ENCODE assay signal across 28 cellular contexts in the genomic region with DNA sequence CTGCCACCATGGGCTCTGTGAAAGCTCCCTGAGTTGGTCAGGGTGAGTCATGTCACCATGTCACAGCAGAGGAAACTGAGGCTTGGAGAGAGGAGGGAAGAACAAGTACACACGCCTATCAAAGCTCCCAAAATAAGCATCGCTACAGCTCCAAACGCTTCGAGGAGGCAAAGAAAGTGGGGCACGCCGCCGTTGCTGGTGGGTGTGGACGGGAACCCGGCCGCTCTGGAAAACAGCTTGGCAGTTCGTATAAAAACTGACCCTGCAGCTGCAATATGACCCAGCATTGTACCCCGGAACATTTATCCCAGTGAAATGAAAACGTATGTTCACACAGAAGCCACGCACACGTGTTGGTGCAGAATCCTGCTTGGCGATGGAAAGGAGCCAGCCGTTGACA.
"Had no signal": no experiment of that assay in that cellular context is flagged by ENCODE, and none has a peak within 500 bp of the region (broad histone marks: within the 10 kb centered on the region; RNA-seq: fewer than 3 reads in every experiment).

No MANE protein-coding gene starts in this region.

- H3K79me2 ChIP-seq: hepatocyte had no signal

- H3K27me3 ChIP-seq: colonic mucosa had no signal

- H3K9me3 Mint-ChIP-seq: dendritic cell treated with granulocyte-macrophage colony-stimulating factor and Interleukin-4, amounts not matched to agents 40 ng/mL and 50 ng/mL, for 4 days; effector memory CD8-positive, alpha-beta T cell; endodermal cell; immature natural killer cell; mesothelial cell of epicardium; naive B cell had no signal

- FAIRE-seq: endometrium had no signal

- H3K4me1 Mint-ChIP-seq: endodermal cell, immature natural killer cell, mesothelial cell of epicardium, naive B cell had no signal

- H3K4me3 Mint-ChIP-seq: dendritic cell treated with granulocyte-macrophage colony-stimulating factor and Interleukin-4, amounts not matched to agents 40 ng/mL and 50 ng/mL, for 4 days; effector memory CD8-positive, alpha-beta T cell; endodermal cell; immature natural killer cell; mesothelial cell of epicardium; naive B cell had no signal

- H3K36me3 ChIP-seq: colonic mucosa, esophagus squamous epithelium, gastrocnemius medialis, left lung, lower lobe of right lung had no signal

- H3K9me3 ChIP-seq: colonic mucosa, esophagus squamous epithelium, gastrocnemius medialis, left lung, lower lobe of right lung, mucosa of descending colon had no signal

- H3K27ac Mint-ChIP-seq: dendritic cell treated with granulocyte-macrophage colony-stimulating factor and Interleukin-4, amounts not matched to agents 40 ng/mL and 50 ng/mL, for 4 days; effector memory CD8-positive, alpha-beta T cell; endodermal cell; immature natural killer cell; mesothelial cell of epicardium; naive B cell had no signal

- H3K4me3 ChIP-seq: colonic mucosa, esophagus squamous epithelium, gastrocnemius medialis, hepatocyte, left lung, lower lobe of right lung, mucosa of descending colon had no signal

- H2AFZ ChIP-seq: hepatocyte had no signal

- H3K27me3 Mint-ChIP-seq: dendritic cell treated with granulocyte-macrophage colony-stimulating factor and Interleukin-4, amounts not matched to agents 40 ng/mL and 50 ng/mL, for 4 days had no signal

- DNase-seq: colonic mucosa; cortex of kidney; effector CD8-positive, alpha-beta T cell; effector memory CD8-positive, alpha-beta T cell; endodermal cell; erythroblast; esophagus squamous epithelium; foreskin fibroblast; foreskin melanocyte; gastrocnemius medialis; glutamatergic neuron; head of caudate nucleus; hypothalamus; immature natural killer cell; islet precursor cell; left cardiac atrium; left ventricle myocardium superior; lower lobe of right lung; mesenchymal stem cell; mucosa of descending colon; naive B cell had no signal

- ATAC-seq: effector memory CD8-positive, alpha-beta T cell; esophagus mucosa; gastrocnemius medialis; left cardiac atrium; left lung; left ventricle myocardium superior; lower lobe of right lung; mucosa of descending colon had no signal

- H3K36me3 Mint-ChIP-seq: immature natural killer cell, mesothelial cell of epicardium, naive B cell had no signal

- H3K4me1 ChIP-seq: colonic mucosa, esophagus squamous epithelium, gastrocnemius medialis, left lung, lower lobe of right lung had no signal

- H3K4me2 ChIP-seq: hepatocyte had no signal

- H3K27ac ChIP-seq: colonic mucosa, epithelial cell of prostate, esophagus squamous epithelium, gastrocnemius medialis, hepatocyte, left lung, lower lobe of right lung had no signal
